In genomic region chr5:132322266-132322665, GRCh38 we compare ENCODE assay signal across 1 cellular context.
TF ChIP-seq lines count a peak whose summit lies in the region.

No MANE protein-coding gene starts in this region.

TF ChIP-seq in endothelial cell of umbilical vein, 7 proteins besides CTCF, POLR2A, EP300 and RAD21:
- TF ChIP-seq MYC (IDR thresholded peaks at IDR 0.05; ENCODE audit: low read depth, low read length) (no peak), JUN (IDR thresholded peaks at IDR 0.05; ENCODE audit: borderline replicate concordance, insufficient read depth, insufficient read length, low read depth) (no peak), FOS (IDR thresholded peaks at IDR 0.05; ENCODE audit: borderline replicate concordance, insufficient read depth, low read length) (no peak), GATA2 (IDR thresholded peaks at IDR 0.05; ENCODE audit: insufficient read depth, insufficient read length, low read depth, low read length) (no peak), EZH2 (IDR thresholded peaks at IDR 0.05; ENCODE audit: borderline replicate concordance, low read depth, low read length, severe bottlenecking) (no peak), POLR2AphosphoS5 (IDR thresholded peaks at IDR 0.05; ENCODE audit: insufficient read depth, low read depth, low read length) (no peak)
- TF ChIP-seq, protein P1, sequence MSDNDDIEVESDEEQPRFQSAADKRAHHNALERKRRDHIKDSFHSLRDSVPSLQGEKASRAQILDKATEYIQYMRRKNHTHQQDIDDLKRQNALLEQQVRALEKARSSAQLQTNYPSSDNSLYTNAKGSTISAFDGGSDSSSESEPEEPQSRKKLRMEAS (IDR thresholded peaks at IDR 0.05; ENCODE audit: insufficient read depth, insufficient read length): no peak
